In genomic region chr9:94937214-94937903, GRCh38 we compare ENCODE assay signal across 9 cellular contexts.
A peak's percentile ranks its signal among the peaks of the same experiment; 100 is the strongest.
DNase-seq lines count a peak whose midpoint lies in the region; ATAC-seq and TF ChIP-seq lines count a peak whose summit lies in the region.
"Had no signal": no experiment of that assay in that cellular context is flagged by ENCODE, and none has a peak within 500 bp of the region (broad histone marks: within the 10 kb centered on the region; RNA-seq: fewer than 3 reads in every experiment).

No MANE protein-coding gene starts in this region.

- peak overlapping the region; percentile 67; the same call in 1 of the 2 replicates for H3K27ac ChIP-seq in SK-N-MC

- H3K4me1 ChIP-seq in skeletal muscle satellite cell (ENCODE audit: control insufficient read depth, insufficient read depth, low read length): peaks cover 52% of the 10 kb centered on the region

- H3K4me3 ChIP-seq in SK-N-MC: no peak overlapping the region
- H3K4me3 ChIP-seq in fibroblast of mammary gland (ENCODE audit: control insufficient read depth, low read depth, low read length): no peak overlapping the region
- H3K4me3 ChIP-seq in skeletal muscle satellite cell (ENCODE audit: low read length): no peak overlapping the region

- H3K9ac ChIP-seq in SK-N-MC (ENCODE audit: insufficient read length): no peak overlapping the region
- no peak overlapping the region for H3K9ac ChIP-seq in skeletal muscle satellite cell (ENCODE audit: low read depth, low read length)

- no peaks in the 10 kb centered on the region for H3K27me3 ChIP-seq in skeletal muscle satellite cell (ENCODE audit: control insufficient read depth, insufficient read depth, low read length)

- TF ChIP-seq CTCF in fibroblast of mammary gland (conservative IDR thresholded peaks at IDR 0.05; ENCODE audit: control insufficient read depth, insufficient read depth, low read depth, low read length): no peak

- peak overlapping the region; percentile 53 for H3K4me2 ChIP-seq in skeletal muscle satellite cell (ENCODE audit: low read length)

- H3K36me3 ChIP-seq in SK-N-MC (ENCODE audit: insufficient read depth, low read length): no peaks in the 10 kb centered on the region
- H3K36me3 ChIP-seq in skeletal muscle satellite cell (ENCODE audit: insufficient read depth, low read length): peaks cover 3% of the 10 kb centered on the region

- peak; percentile 85 for DNase-seq in H4 (ENCODE audit: low spot score)
- DNase-seq in SK-N-MC (ENCODE audit: low read depth, low spot score): peak; percentile 60
- peak; percentile 95 for DNase-seq in fibroblast of mammary gland (ENCODE audit: low read depth)
- DNase-seq in C1 segment of cervical spinal cord (lab: John Stamatoyannopoulos, UW): no peak
- DNase-seq in NCI-H510A treated with DMSO at 0.1 percent for 48 hours (lab: John Stamatoyannopoulos, UW): no peak
- DNase-seq in NCI-H1417 (lab: John Stamatoyannopoulos, UW): no peak
- DNase-seq: retina had no signal

- ATAC-seq in HG03521 (IDR thresholded peaks at IDR 0.05; ENCODE audit: unreplicated experiment): no peak

- no peaks in the 10 kb centered on the region for H3K9me3 ChIP-seq in SK-N-MC (ENCODE audit: low read depth, low read length)
- no peaks in the 10 kb centered on the region for H3K9me3 ChIP-seq in skeletal muscle satellite cell (replicated peaks; ENCODE audit: low read length)

Comparison
In these comparisons a context has a peak if more than half of its experiments do, and no peak if none do; other contexts are left out.
1. DNase-seq: peak in H4 (single experiment), SK-N-MC (single experiment) and fibroblast of mammary gland (single experiment); none in C1 segment of cervical spinal cord (0 of 14), NCI-H510A treated with DMSO at 0.1 percent for 48 hours (single experiment) and NCI-H1417 (0 of 3).